16 cellular contexts compared by ENCODE assay signal in genomic region chr1:77620273-77620672, GRCh38.
"Had no signal": no experiment of that assay in that cellular context is flagged by ENCODE, and none has a peak within 500 bp of the region (broad histone marks: within the 10 kb centered on the region; RNA-seq: fewer than 3 reads in every experiment).

No MANE protein-coding gene starts in this region.

- H3K4me3 Mint-ChIP-seq: activated CD4-positive, alpha-beta T cell treated with anti-CD3 and anti-CD28 coated beads, Interleukin-2, amount 10 ng/mL, durations not matched to agents 7 days and 5 days; activated naive CD8-positive, alpha-beta T cell; effector memory CD8-positive, alpha-beta T cell; natural killer cell treated with Interleukin-12 subunit alpha and Interleukin-12 subunit beta and Interleukin-15 and Interleukin-18, amount 100 ng/mL, for 72 hours; stimulated activated naive B cell treated with anti-CD40 and anti-IgM and Interleukin-4, amounts not matched to agents 10 μg/mL and 1 μg/mL and 100 μg/mL, for 72 hours had no signal

- H3K4me3 ChIP-seq: cardiac muscle cell, hepatocyte, lower lobe of right lung, sigmoid colon, upper lobe of right lung had no signal

- H3K27ac Mint-ChIP-seq: activated naive CD8-positive, alpha-beta T cell; effector memory CD8-positive, alpha-beta T cell; natural killer cell treated with Interleukin-12 subunit alpha and Interleukin-12 subunit beta and Interleukin-15 and Interleukin-18, amount 100 ng/mL, for 72 hours; stimulated activated naive B cell treated with anti-CD40 and anti-IgM and Interleukin-4, amounts not matched to agents 10 μg/mL and 1 μg/mL and 100 μg/mL, for 72 hours had no signal

- DNase-seq: activated CD4-positive, alpha-beta T cell treated with anti-CD3 and anti-CD28 coated beads, Interleukin-2, amount 10 ng/mL, durations not matched to agents 7 days and 5 days; amygdala; effector memory CD8-positive, alpha-beta T cell; foreskin fibroblast; left cardiac atrium; lower lobe of right lung; nucleus accumbens; sigmoid colon; stimulated activated CD4-positive, alpha-beta T cell treated with anti-CD3 and anti-CD28 coated beads, Interleukin-4, amount 100 ng/mL, for 24 hours; stimulated activated naive B cell treated with anti-CD40 and anti-IgM and Interleukin-4, amounts not matched to agents 10 μg/mL and 1 μg/mL and 100 μg/mL, for 72 hours; upper lobe of right lung had no signal

- H3K27me3 Mint-ChIP-seq: activated CD4-positive, alpha-beta T cell treated with anti-CD3 and anti-CD28 coated beads, Interleukin-2, amount 10 ng/mL, durations not matched to agents 7 days and 5 days; activated naive CD8-positive, alpha-beta T cell; effector memory CD8-positive, alpha-beta T cell; natural killer cell treated with Interleukin-12 subunit alpha and Interleukin-12 subunit beta and Interleukin-15 and Interleukin-18, amount 100 ng/mL, for 72 hours; stimulated activated naive B cell treated with anti-CD40 and anti-IgM and Interleukin-4, amounts not matched to agents 10 μg/mL and 1 μg/mL and 100 μg/mL, for 72 hours had no signal

- H3K9me3 Mint-ChIP-seq: activated CD4-positive, alpha-beta T cell treated with anti-CD3 and anti-CD28 coated beads, Interleukin-2, amount 10 ng/mL, durations not matched to agents 7 days and 5 days; effector memory CD8-positive, alpha-beta T cell; natural killer cell treated with Interleukin-12 subunit alpha and Interleukin-12 subunit beta and Interleukin-15 and Interleukin-18, amount 100 ng/mL, for 72 hours; stimulated activated naive B cell treated with anti-CD40 and anti-IgM and Interleukin-4, amounts not matched to agents 10 μg/mL and 1 μg/mL and 100 μg/mL, for 72 hours had no signal

- ATAC-seq: effector memory CD8-positive, alpha-beta T cell; left cardiac atrium; lower lobe of right lung; natural killer cell treated with Interleukin-12 subunit alpha and Interleukin-12 subunit beta and Interleukin-15 and Interleukin-18, amount 100 ng/mL, for 72 hours; stimulated activated naive B cell treated with anti-CD40 and anti-IgM and Interleukin-4, amounts not matched to agents 10 μg/mL and 1 μg/mL and 100 μg/mL, for 72 hours; upper lobe of right lung had no signal

- H3K27ac ChIP-seq: cardiac muscle cell, epithelial cell of prostate, hepatocyte, lower lobe of right lung, sigmoid colon, upper lobe of right lung had no signal

- H3K9me3 ChIP-seq: lower lobe of right lung, sigmoid colon, upper lobe of right lung had no signal
